Comparison of ENCODE assay signal across 14 cellular contexts in genomic region chr1:54582566-54583306, GRCh38. TPM values are rescaled to one million over a fixed set of nuclear protein-coding genes. Genes with fewer than 3 reads are reported as not detected.
DNase-seq lines count a peak whose midpoint lies in the region; ATAC-seq and TF ChIP-seq lines count a peak whose summit lies in the region.
"Had no signal": no experiment of that assay in that cellular context is flagged by ENCODE, and none has a peak within 500 bp of the region (broad histone marks: within the 10 kb centered on the region; RNA-seq: fewer than 3 reads in every experiment).

No MANE protein-coding gene starts in this region.

- H3K27me3 ChIP-seq in left ventricle myocardium inferior (ENCODE audit: low read depth): no peaks in the 10 kb centered on the region
- no peaks in the 10 kb centered on the region for H3K27me3 ChIP-seq in breast epithelium
- H3K27me3 ChIP-seq in muscle layer of colon (ENCODE audit: control insufficient read depth in 1 of 2, insufficient read depth in 2 of 2, low read length in 2 of 2): no peaks in the 10 kb centered on the region
- no peaks in the 10 kb centered on the region for H3K27me3 ChIP-seq in effector memory CD4-positive, alpha-beta T cell (replicated peaks; ENCODE audit: control insufficient read depth, insufficient read depth, low read length, poor library complexity, severe bottlenecking)

- intact Hi-C loops in left ventricle myocardium inferior (cut with micrococcal nuclease) (no loop called here), cardiac septum (cut with DNase I) (no loop called here), breast epithelium (cut with DNase I; ENCODE audit: low total_unique reads) (no loop called here)

- no peak for DNase-seq in left ventricle myocardium inferior
- DNase-seq in cardiac septum (ENCODE audit: low spot score): no peak
- DNase-seq in breast epithelium (ENCODE audit: low spot score in 2 of 2): peak in 1 of 2 donors; percentile 69
- DNase-seq in amniotic stem cell (lab: John Stamatoyannopoulos, UW): no peak
- DNase-seq in effector memory CD4-positive, alpha-beta T cell: no peak
- DNase-seq: activated CD4-positive, alpha-beta T cell treated with anti-CD3 and anti-CD28 coated beads, Interleukin-2, amount 50 U/mL, for 1 hour; activated naive CD4-positive, alpha-beta T cell; AML-193; effector CD4-positive, alpha-beta T cell; SHP77 had no signal

- TF ChIP-seq CTCF in left ventricle myocardium inferior (IDR thresholded peaks at IDR 0.05; ENCODE audit: borderline replicate concordance): no peak
- TF ChIP-seq CTCF in breast epithelium (IDR thresholded peaks at IDR 0.05): no peak

- ATAC-seq in HG02763 (IDR thresholded peaks at IDR 0.05; ENCODE audit: unreplicated experiment) (no peak), HG02588 (IDR thresholded peaks at IDR 0.05; ENCODE audit: unreplicated experiment) (no peak)

- peak overlapping the region; percentile 89 for H3K27ac ChIP-seq in left ventricle myocardium inferior (replicated peaks)
- peak overlapping the region; percentile 82 to 87 for H3K27ac ChIP-seq in breast epithelium
- peak overlapping the region; percentile 63 for H3K27ac ChIP-seq in muscle layer of colon (ENCODE audit: low read depth, low read length)
- H3K27ac ChIP-seq in effector memory CD4-positive, alpha-beta T cell (ENCODE audit: insufficient read depth, low read length, poor library complexity, severe bottlenecking): no peak overlapping the region

- H3K9me3 ChIP-seq in left ventricle myocardium inferior (replicated peaks): no peaks in the 10 kb centered on the region
- H3K9me3 ChIP-seq in breast epithelium: no peaks in the 10 kb centered on the region
- H3K9me3 ChIP-seq in muscle layer of colon (ENCODE audit: low read length): no peaks in the 10 kb centered on the region
- no peaks in the 10 kb centered on the region for H3K9me3 ChIP-seq in effector memory CD4-positive, alpha-beta T cell (ENCODE audit: control insufficient read depth, low read length)

- H3K9ac ChIP-seq in muscle layer of colon (ENCODE audit: low read length): peak overlapping the region; percentile 14

- H3K36me3 ChIP-seq in left ventricle myocardium inferior: peaks cover 2% of the 10 kb centered on the region
- no peaks in the 10 kb centered on the region for H3K36me3 ChIP-seq in breast epithelium
- peaks cover 9% of the 10 kb centered on the region for H3K36me3 ChIP-seq in muscle layer of colon (ENCODE audit: insufficient read depth, low read length)
- H3K36me3 ChIP-seq in effector memory CD4-positive, alpha-beta T cell (ENCODE audit: control insufficient read depth, insufficient read depth, low read length): no peaks in the 10 kb centered on the region

- H3K4me1 ChIP-seq in left ventricle myocardium inferior: peaks cover 94% of the 10 kb centered on the region
- peaks cover 3 to 16% of the 10 kb centered on the region in 2 donors for H3K4me1 ChIP-seq in breast epithelium
- peaks cover 48% of the 10 kb centered on the region for H3K4me1 ChIP-seq in muscle layer of colon (ENCODE audit: insufficient read depth, low read length)
- no peaks in the 10 kb centered on the region for H3K4me1 ChIP-seq in effector memory CD4-positive, alpha-beta T cell (ENCODE audit: control insufficient read depth, insufficient read depth, low read length, poor library complexity, severe bottlenecking)

- no peak for TF ChIP-seq POLR2A in breast epithelium (IDR thresholded peaks at IDR 0.05)

- H3K4me3 ChIP-seq in left ventricle myocardium inferior (no peak overlapping the region), breast epithelium (no peak overlapping the region), muscle layer of colon (ENCODE audit: low read depth in 1 of 2, low read length in 2 of 2) (no peak overlapping the region)
- H3K4me3 ChIP-seq in effector memory CD4-positive, alpha-beta T cell (ENCODE audit: insufficient read depth, low read depth, low read length, poor library complexity, severe bottlenecking): no peak overlapping the region

RNA-seq across cellular contexts. Expression of gene ACOT11, which starts 34.7 kb away (rescaled TPM):
- 64.8 TPM for total RNA-seq in left ventricle myocardium inferior
- 44.1 TPM for total RNA-seq in cardiac septum
- total RNA-seq in breast epithelium: 1 to 10 TPM; 1.6 to 7.3 (median 1.8) TPM

RNA-seq across cellular contexts. Expression of gene FAM151A, which starts 40.6 kb away (rescaled TPM):
- total RNA-seq in left ventricle myocardium inferior (0.80 TPM), cardiac septum (0.22 TPM), breast epithelium (under 1 TPM in 2 of 3 donors, not detected in 1; 0.16 to 0.33 TPM)
- total RNA-seq: ureter had no signal

RNA-seq across cellular contexts. Expression of gene MROH7, which starts 58.9 kb away (rescaled TPM):
- total RNA-seq in left ventricle myocardium inferior (6.8 TPM), cardiac septum (14.3 TPM), breast epithelium (1 to 10 TPM in 1 of 3 donors, under 1 TPM in 2; 0.66 to 5.3 (median 0.80) TPM)
